8 cellular contexts compared by ENCODE assay signal in genomic region chr14:21526672-21527319, GRCh38. TPM values are rescaled to one million over a fixed set of nuclear protein-coding genes. Genes with fewer than 3 reads are reported as not detected.
DNase-seq lines count a peak whose midpoint lies in the region; ATAC-seq, FAIRE-seq and TF ChIP-seq lines count a peak whose summit lies in the region.

No MANE protein-coding gene starts in this region.

- H2AFZ ChIP-seq in OCI-LY1 (ENCODE audit: low read length): no peak overlapping the region

- intact Hi-C loops in esophagus squamous epithelium (cut with DNase I): no loop called here
- intact Hi-C loops in pancreas (cut with DNase I): no loop called here

- H3K4me1 ChIP-seq in OCI-LY1 (ENCODE audit: insufficient read depth, low read length, severe bottlenecking): peaks cover 17% of the 10 kb centered on the region
- H3K4me1 ChIP-seq in esophagus squamous epithelium: peaks cover 0 to 25% (median 0%) of the 10 kb centered on the region in 3 donors
- no peaks in the 10 kb centered on the region for H3K4me1 ChIP-seq in pancreas

- H3K9me3 ChIP-seq in OCI-LY1 (ENCODE audit: low read length): no peaks in the 10 kb centered on the region
- H3K9me3 ChIP-seq in esophagus squamous epithelium: no peaks in the 10 kb centered on the region
- H3K9me3 ChIP-seq in pancreas: no peaks in the 10 kb centered on the region

- no peak for FAIRE-seq in pancreas (lab: Jason Lieb, UNC)

- H4K20me1 ChIP-seq in OCI-LY1 (ENCODE audit: insufficient read depth, low read length): no peaks in the 10 kb centered on the region

- WGBS in esophagus squamous epithelium, 2 donors: 18 to 25% methylated on average over 10 to 11 of the region's 13 CpGs
- 22 to 24% methylated on average over 13 of the region's 13 CpGs for WGBS in pancreas, 2 donors

- H3K4me3 ChIP-seq in OCI-LY1 (ENCODE audit: low read depth, low read length, poor library complexity, severe bottlenecking) (peak overlapping the region; percentile 56), esophagus squamous epithelium (peak overlapping the region; percentile 44 to 80 (median 70)), pancreas (peak overlapping the region; percentile 40 to 61 (median 54))

- H3K9ac ChIP-seq in OCI-LY1 (ENCODE audit: low read length): peak overlapping the region; percentile 11; the same call in 1 of the 2 replicates

- H3K36me3 ChIP-seq in OCI-LY1 (ENCODE audit: insufficient read depth, low read length) (no peaks in the 10 kb centered on the region), esophagus squamous epithelium (peaks cover 0 to 11% (median 0%) of the 10 kb centered on the region in 3 donors), pancreas (no peaks in the 10 kb centered on the region)

- H3K27ac ChIP-seq in OCI-LY1 (ENCODE audit: low read depth, low read length, poor library complexity, severe bottlenecking) (no peak overlapping the region), esophagus squamous epithelium (peak overlapping the region in 2 of 4 donors; percentile 57 to 76), pancreas (no peak overlapping the region)

- ATAC-seq in pancreas: peak; percentile 8 to 30 (median 19)
- ATAC-seq in HG03045 (IDR thresholded peaks at IDR 0.05; ENCODE audit: unreplicated experiment): no peak

- H3K4me2 ChIP-seq in OCI-LY1 (ENCODE audit: low read length): peak overlapping the region; percentile 53

- no peaks in the 10 kb centered on the region for H3K79me2 ChIP-seq in OCI-LY1 (ENCODE audit: insufficient read depth, low read length)

- H3K9me2 ChIP-seq in OCI-LY1 (ENCODE audit: low read depth, low read length): no peaks in the 10 kb centered on the region

- no peaks in the 10 kb centered on the region; the same call in 1 of the 2 replicates for H3K27me3 ChIP-seq in OCI-LY1 (ENCODE audit: insufficient read depth, low read length)
- H3K27me3 ChIP-seq in esophagus squamous epithelium: no peaks in the 10 kb centered on the region
- H3K27me3 ChIP-seq in pancreas: no peaks in the 10 kb centered on the region

- in situ Hi-C loops in ACHN (cut with HindIII; ENCODE audit: low pct_ligation_motif_present, low pct_unique_long_range_greater_than_20kb, low sequenced_read_pairs): no loop called here

- DNase-seq in activated CD8-positive, alpha-beta memory T cell treated with anti-CD3 and anti-CD28 coated beads for 24 hours: peak; percentile 58
- no peak for DNase-seq in activated CD8-positive, alpha-beta memory T cell treated with anti-CD3 and anti-CD28 coated beads, Interleukin-2, amount 50 U/mL, for 4 hours
- DNase-seq in esophagus squamous epithelium (lab: John Stamatoyannopoulos, UW): no peak
- DNase-seq in pancreas: no peak
- no peak for DNase-seq in middle frontal gyrus (ENCODE audit: extremely low spot score, low spot score)
- no peak for DNase-seq in ACHN

- TF ChIP-seq CTCF in OCI-LY1 (IDR thresholded peaks at IDR 0.05; ENCODE audit: low read length) (no peak), esophagus squamous epithelium (IDR thresholded peaks at IDR 0.05) (no peak), pancreas (IDR thresholded peaks at IDR 0.05) (no peak)

- H3F3A ChIP-seq in OCI-LY1 (ENCODE audit: insufficient read depth, low read length): no peaks in the 10 kb centered on the region

- no peak for TF ChIP-seq POLR2A in esophagus squamous epithelium (IDR thresholded peaks at IDR 0.05)

RNA-seq across cellular contexts. Expression of gene SALL2, which starts 0.7 kb away (rescaled TPM):
- total RNA-seq in esophagus squamous epithelium: 1 to 10 TPM in 3 of 4 donors, under 1 TPM in 1; 0.83 to 5.1 (median 1.9) TPM
- 1 to 10 TPM; 1.8 to 6.0 (median 3.6) TPM for total RNA-seq in pancreas
- 10 to 100 TPM in 1 of 2 donors, 1 to 10 TPM in 1; 2.3 to 11.9 TPM for polyA plus RNA-seq in pancreas

RNA-seq across cellular contexts. Expression of gene METTL3, which starts 15.7 kb away (rescaled TPM):
- total RNA-seq in esophagus squamous epithelium (10 to 100 TPM; 26.0 to 65.0 (median 33.7) TPM), pancreas (10 to 100 TPM; 14.2 to 27.6 (median 18.6) TPM)
- 10 to 100 TPM; 34.2 to 45.8 TPM for polyA plus RNA-seq in pancreas

RNA-seq across cellular contexts. Expression of gene TOX4, which starts 49.8 kb away (rescaled TPM):
- total RNA-seq in esophagus squamous epithelium: 10 to 100 TPM; 36.2 to 51.3 (median 48.4) TPM
- 10 to 100 TPM; 33.7 to 39.7 (median 37.6) TPM for total RNA-seq in pancreas
- polyA plus RNA-seq in pancreas: 10 to 100 TPM; 13.2 to 14.7 TPM

RNA-seq across cellular contexts. Expression of gene RAB2B, which starts 50.0 kb away (rescaled TPM):
- 10 to 100 TPM in 3 of 4 donors, 1 to 10 TPM in 1; 6.3 to 20.4 (median 11.4) TPM for total RNA-seq in esophagus squamous epithelium
- total RNA-seq in pancreas: 10 to 100 TPM in 2 of 6 donors, 1 to 10 TPM in 4; 5.7 to 14.3 (median 8.8) TPM
- 10 to 100 TPM; 13.8 to 18.6 TPM for polyA plus RNA-seq in pancreas

RNA-seq across cellular contexts. Expression of gene OR10G3, which starts 53.1 kb away (rescaled TPM):
- total RNA-seq in esophagus squamous epithelium (not detected), pancreas (not detected)
- not detected for polyA plus RNA-seq in pancreas
